ENCODE assay signal across 9 cellular contexts in genomic region chr1:23592209-23592905, GRCh38. TPM values are rescaled to one million over a fixed set of nuclear protein-coding genes. Genes with fewer than 3 reads are reported as not detected.
DNase-seq lines count a peak whose midpoint lies in the region; ATAC-seq, FAIRE-seq and TF ChIP-seq lines count a peak whose summit lies in the region.
"Had no signal": no experiment of that assay in that cellular context is flagged by ENCODE, and none has a peak within 500 bp of the region (broad histone marks: within the 10 kb centered on the region; RNA-seq: fewer than 3 reads in every experiment).

No MANE protein-coding gene starts in this region.

- no peak overlapping the region for H3K23ac ChIP-seq in mesendoderm (ENCODE audit: low read length)

- H3K4me2 ChIP-seq in mesendoderm (ENCODE audit: low read length) = no peak overlapping the region

- peak overlapping the region; percentile 35 for H2BK5ac ChIP-seq in mesendoderm (ENCODE audit: low read length)

- H3K27ac ChIP-seq in mesendoderm (ENCODE audit: low read depth, low read length) = no peak overlapping the region

- no peak overlapping the region for H3K4me3 ChIP-seq in mesendoderm (ENCODE audit: low read length)

- H3K79me2 ChIP-seq in mesendoderm (ENCODE audit: control insufficient read depth, insufficient read depth, low read length) = no peaks in the 10 kb centered on the region

- no peak for FAIRE-seq in HTR-8/SVneo (lab: Jason Lieb, UNC)

- no peaks in the 10 kb centered on the region for H3K36me3 ChIP-seq in mesendoderm (ENCODE audit: control insufficient read depth, insufficient read depth, low read length)

- DNase-seq in DMS 273 treated with DMSO at 0.1 percent for 48 hours (lab: John Stamatoyannopoulos, UW) (peak; percentile 88), HTR-8/SVneo (ENCODE audit: insufficient read length, low spot score) (peak; percentile 52), T-helper 17 cell (no peak), mesendoderm (no peak), GM13976 (ENCODE audit: low spot score) (no peak), cerebellum (ENCODE audit: low spot score) (no peak), activated gamma-delta T cell treated with Interleukin-2 at 50 U/mL for 16 hours (no peak)
- DNase-seq: left colon had no signal

- H3K36me3 Mint-ChIP-seq in T-helper 17 cell (ENCODE audit: low read depth) = no peaks in the 10 kb centered on the region

- H2BK15ac ChIP-seq in mesendoderm (replicated peaks; ENCODE audit: low read depth) = no peak overlapping the region

- H2AK5ac ChIP-seq in mesendoderm (ENCODE audit: low read length) = peak overlapping the region; percentile 79

- H4K5ac ChIP-seq in mesendoderm (ENCODE audit: low read length) = no peak overlapping the region

- no peaks in the 10 kb centered on the region for H3K79me1 ChIP-seq in mesendoderm (ENCODE audit: low read length)

- no peak for TF ChIP-seq CTCF in GM13976 (IDR thresholded peaks at IDR 0.05; ENCODE audit: borderline replicate concordance, control extremely low read depth, extremely low read depth, insufficient read depth, missing control alignments)

- H3K27me3 Mint-ChIP-seq in T-helper 17 cell = no peaks in the 10 kb centered on the region

- H3K9ac ChIP-seq in mesendoderm (ENCODE audit: low read length) = no peak overlapping the region

- peak overlapping the region; percentile 93 for H3K27ac Mint-ChIP-seq in T-helper 17 cell

- ATAC-seq in T-helper 17 cell (no peak), HG03521 (IDR thresholded peaks at IDR 0.05; ENCODE audit: unreplicated experiment) (no peak)

- peaks cover 39% of the 10 kb centered on the region for H3K4me1 Mint-ChIP-seq in T-helper 17 cell

- no peak overlapping the region for H4K8ac ChIP-seq in mesendoderm (ENCODE audit: low read depth, low read length)

- H3K27me3 ChIP-seq in mesendoderm (ENCODE audit: insufficient read depth, low read length, poor library complexity) = no peaks in the 10 kb centered on the region

- no peaks in the 10 kb centered on the region for H3K9me3 ChIP-seq in T-helper 17 cell (ENCODE audit: control insufficient read depth, low read length, poor library complexity, severe bottlenecking)

- peak overlapping the region; percentile 54 for H3K56ac ChIP-seq in mesendoderm (ENCODE audit: low read length)

- peaks cover 19% of the 10 kb centered on the region for H3K4me1 ChIP-seq in mesendoderm (ENCODE audit: control insufficient read depth, low read depth, low read length)

- in situ Hi-C loops in GM13976 (cut with MboI; ENCODE audit: low sequenced_read_pairs, unreplicated experiment) = no loop called here

- WGBS in mesendoderm (ENCODE audit: extremely low coverage, insufficient coverage, low lambda C conversion rate) = no CpG with 5 or more reads among the region's 4 CpGs

- H3K18ac ChIP-seq in mesendoderm (ENCODE audit: low read length) = peak overlapping the region; percentile 10

- H2BK120ac ChIP-seq in mesendoderm (ENCODE audit: low read depth, low read length) = peak overlapping the region; percentile 10

- peak overlapping the region; percentile 10 for H3K4ac ChIP-seq in mesendoderm (ENCODE audit: low read depth, low read length)

- H3K4me3 Mint-ChIP-seq in T-helper 17 cell = peak overlapping the region; percentile 84

RNA-seq across cellular contexts. Expression of gene ID3, which starts 33.1 kb away (rescaled TPM):
- 10 to 100 TPM in 1 of 2 donors, 1 to 10 TPM in 1; 8.6 to 10.7 TPM for total RNA-seq in T-helper 17 cell
- 209 TPM for polyA plus RNA-seq in mesendoderm (2013, experiment 1 of 2)
- 208 TPM for polyA plus RNA-seq in mesendoderm (2013, experiment 2 of 2)
- total RNA-seq in cerebellum = 33.6 TPM

Comparison
In these comparisons a context has a peak if more than half of its experiments do, and no peak if none do; other contexts are left out.
1. DNase-seq: peak in DMS 273 treated with DMSO at 0.1 percent for 48 hours (single experiment) and HTR-8/SVneo (single experiment); none in T-helper 17 cell (0 of 3), mesendoderm (single experiment), GM13976 (single experiment), cerebellum (single experiment) and activated gamma-delta T cell treated with Interleukin-2 at 50 U/mL for 16 hours (single experiment).